11 cellular contexts compared by ENCODE assay signal in the genomic region with DNA sequence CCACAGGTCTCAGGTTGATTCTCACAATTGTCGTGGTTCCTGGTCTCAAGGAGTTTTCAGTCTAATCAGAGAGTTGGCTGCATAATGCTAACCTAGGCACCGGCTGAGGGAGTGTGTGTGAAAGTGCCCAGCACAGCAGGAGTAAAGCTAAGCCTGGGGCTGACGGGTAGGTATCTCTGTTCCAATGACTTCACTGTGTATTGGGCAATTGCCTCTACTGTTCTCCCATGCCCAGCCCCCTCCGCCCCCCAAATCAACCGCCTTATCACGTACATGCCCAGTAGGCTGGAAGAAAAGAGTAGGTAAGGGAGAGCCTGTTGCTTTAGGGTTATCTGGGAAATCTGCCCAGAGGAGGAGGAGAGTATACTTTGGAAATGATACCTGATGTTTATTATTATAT. TPM values are rescaled to one million over a fixed set of nuclear protein-coding genes. Genes with fewer than 3 reads are reported as not detected.
A peak's percentile ranks its signal among the peaks of the same experiment; 100 is the strongest.
DNase-seq lines count a peak whose midpoint lies in the region; FAIRE-seq and TF ChIP-seq lines count a peak whose summit lies in the region.
"Had no signal": no experiment of that assay in that cellular context is flagged by ENCODE, and none has a peak within 500 bp of the region (broad histone marks: within the 10 kb centered on the region; RNA-seq: fewer than 3 reads in every experiment).

No MANE protein-coding gene starts in this region.

- H3K36me3 ChIP-seq in SK-N-MC (ENCODE audit: insufficient read depth, low read length), result peaks cover 17% of the 10 kb centered on the region
- peaks cover 11% of the 10 kb centered on the region for H3K36me3 ChIP-seq in left ventricle myocardium inferior
- H3K36me3 ChIP-seq in sigmoid colon, result peaks cover 0 to 14% (median 0%) of the 10 kb centered on the region in 4 donors

- peaks cover 54 to 63% of the 10 kb centered on the region in 2 experiments for H3K4me1 Mint-ChIP-seq in H9

- no peak overlapping the region for H3T11ph ChIP-seq in H9 (ENCODE audit: low read length)

- no peaks in the 10 kb centered on the region for H3K23me2 ChIP-seq in H9 (ENCODE audit: insufficient read length, low read depth, low read length, poor library complexity, severe bottlenecking)

- peaks cover 25% of the 10 kb centered on the region for H3K4me1 ChIP-seq in H9 (ENCODE audit: insufficient read depth, low read length)
- peaks cover 61% of the 10 kb centered on the region for H3K4me1 ChIP-seq in left ventricle myocardium inferior
- peaks cover 0 to 86% (median 83%) of the 10 kb centered on the region in 4 donors for H3K4me1 ChIP-seq in sigmoid colon

- no peak overlapping the region for H3K4me3 Mint-ChIP-seq in H9

- H3K56ac ChIP-seq in H9 (ENCODE audit: insufficient read length, low read depth, low read length), result no peak overlapping the region

- DNase-seq in H9, result no peak
- DNase-seq in SK-N-MC (ENCODE audit: low read depth, low spot score), result no peak
- no peak for DNase-seq in left ventricle myocardium inferior
- no peak for DNase-seq in sigmoid colon
- DNase-seq in activated CD4-positive, CD25-positive, alpha-beta regulatory T cell (lab: John Stamatoyannopoulos, UW), result no peak
- no peak for DNase-seq in globus pallidus (ENCODE audit: low spot score)
- DNase-seq in GM12892 (ENCODE audit: insufficient read length), result no peak
- DNase-seq: immature natural killer cell, NCI-H774 had no signal

- no peak for TF ChIP-seq EP300 in sigmoid colon (IDR thresholded peaks at IDR 0.05)

- H3K9me3 ChIP-seq in H9 (ENCODE audit: control insufficient read depth, low read depth, low read length) (no peaks in the 10 kb centered on the region), SK-N-MC (ENCODE audit: low read depth, low read length) (no peaks in the 10 kb centered on the region), left ventricle myocardium inferior (replicated peaks) (no peaks in the 10 kb centered on the region), sigmoid colon (no peaks in the 10 kb centered on the region)

- H3K27me3 Mint-ChIP-seq in H9 (ENCODE audit: low read depth), result no peaks in the 10 kb centered on the region

- TF ChIP-seq CTCF in H9 (conservative IDR thresholded peaks at IDR 0.05), result no peak
- no peak for TF ChIP-seq CTCF in left ventricle myocardium inferior (IDR thresholded peaks at IDR 0.05; ENCODE audit: borderline replicate concordance)
- no peak for TF ChIP-seq CTCF in sigmoid colon (IDR thresholded peaks at IDR 0.05)

- H2BK15ac ChIP-seq in H9 (ENCODE audit: low read depth, low read length), result no peak overlapping the region

- no peaks in the 10 kb centered on the region for H4K20me1 ChIP-seq in H9 (ENCODE audit: control insufficient read depth, insufficient read depth, insufficient read length)

- H2BK5ac ChIP-seq in H9 (ENCODE audit: insufficient read length, low read length), result no peak overlapping the region

- H4K8ac ChIP-seq in H9 (replicated peaks; ENCODE audit: insufficient read length, low read depth, low read length), result no peak overlapping the region

- H3K79me2 ChIP-seq in H9 (ENCODE audit: insufficient read depth, low read length), result peaks cover 7% of the 10 kb centered on the region; the same call in 1 of the 2 replicates

- H4K5ac ChIP-seq in H9 (ENCODE audit: insufficient read length, low read depth, low read length), result no peak overlapping the region

- no peak overlapping the region for H3K23ac ChIP-seq in H9 (ENCODE audit: insufficient read length, low read depth, low read length)

- H3K9me3 Mint-ChIP-seq in H9, result no peaks in the 10 kb centered on the region; a peak in 1 of 5 replicates
- H3K9me3 Mint-ChIP-seq: immature natural killer cell had no signal

- H2BK20ac ChIP-seq in H9 (ENCODE audit: low read depth, low read length, poor library complexity, severe bottlenecking), result no peak overlapping the region

- H3K4ac ChIP-seq in H9 (ENCODE audit: low read depth, low read length), result no peak overlapping the region

- no CpG with 5 or more reads among the region's 6 CpGs for WGBS in H9 (ENCODE audit: extremely low coverage, insufficient read length, low lambda C conversion rate)
- WGBS in sigmoid colon, 2 donors, result 80 to 89% methylated on average over 6 of the region's 6 CpGs

- H4K91ac ChIP-seq in H9 (ENCODE audit: insufficient read length, low read depth, low read length), result no peak overlapping the region

- H2BK120ac ChIP-seq in H9 (ENCODE audit: low read depth, low read length, poor library complexity, severe bottlenecking), result no peak overlapping the region

- H2AFZ ChIP-seq in H9 (ENCODE audit: low read length), result no peak overlapping the region
- H2AFZ ChIP-seq: parathyroid adenoma had no signal

- H2BK12ac ChIP-seq in H9 (ENCODE audit: insufficient read length, low read depth, low read length), result no peak overlapping the region

- H3K36me3 Mint-ChIP-seq in H9 (ENCODE audit: insufficient read depth in 1 of 3, low read depth in 3 of 3), result peaks cover 30 to 43% (median 41%) of the 10 kb centered on the region in 3 experiments; a peak in 6 of 7 replicates

- H3K4me3 ChIP-seq in SK-N-MC, result no peak overlapping the region
- H3K4me3 ChIP-seq in left ventricle myocardium inferior, result no peak overlapping the region
- no peak overlapping the region for H3K4me3 ChIP-seq in sigmoid colon
- H3K4me3 ChIP-seq: GM12878 had no signal

- no peak overlapping the region for H3K4me2 ChIP-seq in H9 (ENCODE audit: insufficient read depth, insufficient read length, low read length)

- no peak for FAIRE-seq in GM12892 (lab: Jason Lieb, UNC)
- FAIRE-seq: GM12878 had no signal

- H2AK5ac ChIP-seq in H9 (ENCODE audit: insufficient read length, low read length), result no peak overlapping the region

- H3K9ac ChIP-seq in H9 (ENCODE audit: extremely low read depth, insufficient read length, low read length) (no peak overlapping the region), SK-N-MC (ENCODE audit: insufficient read length) (no peak overlapping the region)
- H3K9ac ChIP-seq: parathyroid adenoma had no signal

- H3K27ac Mint-ChIP-seq in H9, result peak overlapping the region in 2 of 3 experiments; percentile 24 to 83; a peak in 5 of 7 replicates

- H3K14ac ChIP-seq in H9 (ENCODE audit: insufficient read depth, low read length), result no peak overlapping the region

- H3K27ac ChIP-seq in H9 (ENCODE audit: insufficient read length, low read depth, low read length), result no peak overlapping the region
- peak overlapping the region; percentile 77; the same call in 1 of the 2 replicates for H3K27ac ChIP-seq in SK-N-MC
- peak overlapping the region; percentile 87 for H3K27ac ChIP-seq in left ventricle myocardium inferior (replicated peaks)
- peak overlapping the region; percentile 80 to 89 (median 82) for H3K27ac ChIP-seq in sigmoid colon

- TF ChIP-seq POLR2A in sigmoid colon (IDR thresholded peaks at IDR 0.05) (no peak), GM12892 (IDR thresholded peaks at IDR 0.05; ENCODE audit: low read depth, low read length) (no peak)

- H3K27me3 ChIP-seq in H9 (ENCODE audit: insufficient read depth, low read length), result no peaks in the 10 kb centered on the region
- H3K27me3 ChIP-seq in left ventricle myocardium inferior (ENCODE audit: low read depth), result no peaks in the 10 kb centered on the region
- H3K27me3 ChIP-seq in sigmoid colon, result no peaks in the 10 kb centered on the region

- intact Hi-C loops in left ventricle myocardium inferior (cut with micrococcal nuclease), result no loop called here
- intact Hi-C loops in sigmoid colon (cut with DNase I), result loop anchor here (1.0 to 5.0 kb wide), 4 partner anchors 74 to 219 kb away; no protein-coding TSS in a partner anchor

- no peak overlapping the region for H3K18ac ChIP-seq in H9 (ENCODE audit: insufficient read length, low read depth, low read length)

- peaks cover 12% of the 10 kb centered on the region for H3K79me1 ChIP-seq in H9 (ENCODE audit: insufficient read depth, low read depth, low read length, poor library complexity, severe bottlenecking)

RNA-seq across cellular contexts. Expression of gene MRPS6, which starts 54.7 kb away (rescaled TPM):
- 77.5 and 83.2 TPM in 2 replicates for total RNA-seq in H9 (2021)
- total RNA-seq in left ventricle myocardium inferior, result 61.9 TPM
- total RNA-seq in sigmoid colon, result 10 to 100 TPM; 41.0 to 95.8 (median 70.7) TPM
- polyA plus RNA-seq in sigmoid colon, result 100 to 1,000 TPM in 1 of 3 donors, 10 to 100 TPM in 2; 60.0 to 118 (median 88.3) TPM
- 86.3 TPM for polyA plus RNA-seq in GM12892 (2012; ENCODE audit: missing spikeins)

RNA-seq across cellular contexts. Expression of gene SLC5A3, which starts 54.7 kb away (rescaled TPM):
- total RNA-seq in H9 (2021), result 11.4 and 12.3 TPM in 2 replicates
- total RNA-seq in left ventricle myocardium inferior, result 4.7 TPM
- 10 to 100 TPM; 20.6 to 41.8 (median 22.7) TPM for total RNA-seq in sigmoid colon
- polyA plus RNA-seq in sigmoid colon, result 1 to 10 TPM in 2 of 3 donors, under 1 TPM in 1; 0.60 to 3.6 (median 1.2) TPM
- 12.1 TPM for polyA plus RNA-seq in GM12892 (2012; ENCODE audit: missing spikeins)
